Comparison of ENCODE assay signal across 1 cellular context in genomic region chr19:52237771-52238400, GRCh38.
TF ChIP-seq lines count a peak whose summit lies in the region.

No MANE protein-coding gene starts in this region.

TF ChIP-seq in IMR-90, 13 proteins besides CTCF, POLR2A, EP300 and RAD21:
- no peak for TF ChIP-seq MXI1 (IDR thresholded peaks at IDR 0.05; ENCODE audit: borderline replicate concordance, low read depth, low read length)
- TF ChIP-seq MAZ (IDR thresholded peaks at IDR 0.05; ENCODE audit: borderline replicate concordance, low read depth, low read length), result no peak
- 0 out of 2 replicates have a peak, but pooled peaks have one; percentile 10 for TF ChIP-seq MAFK (IDR thresholded peaks at IDR 0.05; ENCODE audit: low read depth, low read length)
- TF ChIP-seq SMC3 (IDR thresholded peaks at IDR 0.05; ENCODE audit: low read depth, low read length), result peak; percentile 59
